In genomic region chr7:1474736-1475135, GRCh38 we compare ENCODE assay signal across 2 cellular contexts.
TF ChIP-seq lines count a peak whose summit lies in the region.

No MANE protein-coding gene starts in this region.

TF ChIP-seq in HCT116, 20 proteins besides CTCF, POLR2A, EP300 and RAD21:
- no peak for TF ChIP-seq SRF (IDR thresholded peaks at IDR 0.05; ENCODE audit: low read depth)
- TF ChIP-seq, protein P1, sequence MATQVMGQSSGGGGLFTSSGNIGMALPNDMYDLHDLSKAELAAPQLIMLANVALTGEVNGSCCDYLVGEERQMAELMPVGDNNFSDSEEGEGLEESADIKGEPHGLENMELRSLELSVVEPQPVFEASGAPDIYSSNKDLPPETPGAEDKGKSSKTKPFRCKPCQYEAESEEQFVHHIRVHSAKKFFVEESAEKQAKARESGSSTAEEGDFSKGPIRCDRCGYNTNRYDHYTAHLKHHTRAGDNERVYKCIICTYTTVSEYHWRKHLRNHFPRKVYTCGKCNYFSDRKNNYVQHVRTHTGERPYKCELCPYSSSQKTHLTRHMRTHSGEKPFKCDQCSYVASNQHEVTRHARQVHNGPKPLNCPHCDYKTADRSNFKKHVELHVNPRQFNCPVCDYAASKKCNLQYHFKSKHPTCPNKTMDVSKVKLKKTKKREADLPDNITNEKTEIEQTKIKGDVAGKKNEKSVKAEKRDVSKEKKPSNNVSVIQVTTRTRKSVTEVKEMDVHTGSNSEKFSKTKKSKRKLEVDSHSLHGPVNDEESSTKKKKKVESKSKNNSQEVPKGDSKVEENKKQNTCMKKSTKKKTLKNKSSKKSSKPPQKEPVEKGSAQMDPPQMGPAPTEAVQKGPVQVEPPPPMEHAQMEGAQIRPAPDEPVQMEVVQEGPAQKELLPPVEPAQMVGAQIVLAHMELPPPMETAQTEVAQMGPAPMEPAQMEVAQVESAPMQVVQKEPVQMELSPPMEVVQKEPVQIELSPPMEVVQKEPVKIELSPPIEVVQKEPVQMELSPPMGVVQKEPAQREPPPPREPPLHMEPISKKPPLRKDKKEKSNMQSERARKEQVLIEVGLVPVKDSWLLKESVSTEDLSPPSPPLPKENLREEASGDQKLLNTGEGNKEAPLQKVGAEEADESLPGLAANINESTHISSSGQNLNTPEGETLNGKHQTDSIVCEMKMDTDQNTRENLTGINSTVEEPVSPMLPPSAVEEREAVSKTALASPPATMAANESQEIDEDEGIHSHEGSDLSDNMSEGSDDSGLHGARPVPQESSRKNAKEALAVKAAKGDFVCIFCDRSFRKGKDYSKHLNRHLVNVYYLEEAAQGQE (IDR thresholded peaks at IDR 0.05; ENCODE audit: low read depth) = no peak
- no peak for TF ChIP-seq TCF7L2 (IDR thresholded peaks at IDR 0.05; ENCODE audit: borderline replicate concordance, extremely low read depth, insufficient read depth, insufficient read length)
- TF ChIP-seq SIN3A (IDR thresholded peaks at IDR 0.05; ENCODE audit: low read depth) = no peak
- TF ChIP-seq CEBPB (IDR thresholded peaks at IDR 0.05; ENCODE audit: low read depth) = no peak
- no peak for TF ChIP-seq ZFX (IDR thresholded peaks at IDR 0.05)
- TF ChIP-seq, protein P2, sequence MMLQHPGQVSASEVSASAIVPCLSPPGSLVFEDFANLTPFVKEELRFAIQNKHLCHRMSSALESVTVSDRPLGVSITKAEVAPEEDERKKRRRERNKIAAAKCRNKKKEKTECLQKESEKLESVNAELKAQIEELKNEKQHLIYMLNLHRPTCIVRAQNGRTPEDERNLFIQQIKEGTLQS (IDR thresholded peaks at IDR 0.05) = no peak
- no peak for TF ChIP-seq POLR2AphosphoS5 (IDR thresholded peaks at IDR 0.05; ENCODE audit: low read depth, low read length)
- TF ChIP-seq, protein P3, sequence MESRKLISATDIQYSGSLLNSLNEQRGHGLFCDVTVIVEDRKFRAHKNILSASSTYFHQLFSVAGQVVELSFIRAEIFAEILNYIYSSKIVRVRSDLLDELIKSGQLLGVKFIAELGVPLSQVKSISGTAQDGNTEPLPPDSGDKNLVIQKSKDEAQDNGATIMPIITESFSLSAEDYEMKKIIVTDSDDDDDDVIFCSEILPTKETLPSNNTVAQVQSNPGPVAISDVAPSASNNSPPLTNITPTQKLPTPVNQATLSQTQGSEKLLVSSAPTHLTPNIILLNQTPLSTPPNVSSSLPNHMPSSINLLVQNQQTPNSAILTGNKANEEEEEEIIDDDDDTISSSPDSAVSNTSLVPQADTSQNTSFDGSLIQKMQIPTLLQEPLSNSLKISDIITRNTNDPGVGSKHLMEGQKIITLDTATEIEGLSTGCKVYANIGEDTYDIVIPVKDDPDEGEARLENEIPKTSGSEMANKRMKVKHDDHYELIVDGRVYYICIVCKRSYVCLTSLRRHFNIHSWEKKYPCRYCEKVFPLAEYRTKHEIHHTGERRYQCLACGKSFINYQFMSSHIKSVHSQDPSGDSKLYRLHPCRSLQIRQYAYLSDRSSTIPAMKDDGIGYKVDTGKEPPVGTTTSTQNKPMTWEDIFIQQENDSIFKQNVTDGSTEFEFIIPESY (IDR thresholded peaks at IDR 0.05; ENCODE audit: extremely low read depth, insufficient replicate concordance, low read length) = no peak
- TF ChIP-seq YY1 (IDR thresholded peaks at IDR 0.05; ENCODE audit: extremely low read depth, insufficient replicate concordance, low read depth, low read length) = no peak
- no peak for TF ChIP-seq CBX3 (IDR thresholded peaks at IDR 0.05; ENCODE audit: low read depth)
- no peak for TF ChIP-seq EGR1 (IDR thresholded peaks at IDR 0.05; ENCODE audit: low read depth)
- no peak for TF ChIP-seq MAX (IDR thresholded peaks at IDR 0.05)
- TF ChIP-seq SP1 (IDR thresholded peaks at IDR 0.05; ENCODE audit: low read depth) = no peak
- TF ChIP-seq ELF1 (IDR thresholded peaks at IDR 0.05; ENCODE audit: borderline replicate concordance, low read depth) = no peak
- no peak for TF ChIP-seq EZH2 (IDR thresholded peaks at IDR 0.05)
- no peak for TF ChIP-seq ZNF274 (IDR thresholded peaks at IDR 0.05; ENCODE audit: low read depth, low read length)
- no peak for TF ChIP-seq EZH2phosphoT487 (IDR thresholded peaks at IDR 0.05; ENCODE audit: borderline replicate concordance)

TF ChIP-seq in K562, 482 proteins besides CTCF, POLR2A, EP300 and RAD21:
- TF ChIP-seq HSF4 (CRISPR knock-in tag; IDR thresholded peaks at IDR 0.05; ENCODE audit: borderline replicate concordance) = no peak
- TF ChIP-seq E2F6 (IDR thresholded peaks at IDR 0.05; ENCODE audit: borderline replicate concordance in 1 of 2, extremely low read depth in 1 of 2, insufficient read depth in 1 of 2, insufficient read length in 1 of 2, low read depth in 1 of 2, low read length in 1 of 2, poor library complexity in 1 of 2, severe bottlenecking in 1 of 2) = peak in 1 of 2 experiments; percentile 33
- TF ChIP-seq SOX6 (IDR thresholded peaks at IDR 0.05) = no peak
- 0 out of 6 replicates have a peak, but pooled peaks of 1 of the 3 experiments have one; percentile 15 for TF ChIP-seq ZBTB11 (CRISPR knock-in tag; IDR thresholded peaks at IDR 0.05)
- TF ChIP-seq TSHZ1 (CRISPR knock-in tag; IDR thresholded peaks at IDR 0.05) = no peak
- 0 out of 2 replicates have a peak, but pooled peaks have one; percentile 10 for TF ChIP-seq POLR2G (IDR thresholded peaks at IDR 0.05; ENCODE audit: low read depth, low read length)
TF ChIP-seq in K562: peak in this region for 3.
